ENCODE assay signal across 7 cellular contexts in the genomic region with DNA sequence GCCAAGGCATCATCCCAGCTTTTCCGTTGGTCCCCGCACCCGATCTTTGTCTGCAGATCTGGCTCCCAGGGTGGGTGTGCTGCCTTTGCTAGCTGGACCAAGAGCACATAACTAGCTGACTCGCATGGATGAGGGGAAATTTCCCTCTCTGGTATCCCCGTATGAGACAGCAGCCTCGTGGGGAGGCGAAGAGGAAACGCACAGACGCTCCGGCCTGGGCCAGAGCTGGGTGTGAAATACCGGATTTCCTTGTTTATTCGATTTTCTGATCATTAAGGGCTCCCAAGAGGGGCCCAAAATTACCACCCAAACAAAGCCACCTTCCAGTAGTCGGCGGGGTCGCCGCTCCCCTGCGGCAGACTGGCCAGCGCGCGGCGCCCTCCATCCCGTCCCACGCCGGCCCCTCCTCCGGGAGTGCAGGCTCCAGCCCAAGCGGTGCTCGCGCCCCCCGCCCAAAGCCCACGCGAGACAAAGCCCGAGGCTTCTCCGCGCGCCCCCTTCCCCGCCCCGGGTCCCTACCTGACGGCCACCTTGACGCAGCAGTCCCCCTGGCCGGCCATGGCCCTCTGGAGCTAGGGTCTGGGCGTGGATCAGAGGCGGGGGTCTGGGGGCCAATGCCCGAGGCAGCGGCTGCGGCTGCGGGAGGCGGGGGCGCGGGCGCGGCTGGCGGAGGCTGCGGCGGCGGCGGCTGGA.
A peak's percentile ranks its signal among the peaks of the same experiment; 100 is the strongest.
DNase-seq lines count a peak whose midpoint lies in the region; ATAC-seq and TF ChIP-seq lines count a peak whose summit lies in the region.

No MANE protein-coding gene starts in this region.

- H3K9ac ChIP-seq in NT2/D1 (ENCODE audit: insufficient read length, low read depth): peak overlapping the region; percentile 43

- no peaks in the 10 kb centered on the region for H3K36me3 ChIP-seq in NT2/D1 (ENCODE audit: insufficient read depth, insufficient read length, low read length)

- peak overlapping the region; percentile 41 for H3K4me3 ChIP-seq in NT2/D1 (ENCODE audit: insufficient read length, low read depth)
- H3K4me3 ChIP-seq in astrocyte of the cerebellum (ENCODE audit: low read depth, low read length): peak overlapping the region; percentile 46

- in situ Hi-C loops in astrocyte of the cerebellum (cut with HindIII; ENCODE audit: low sequenced_read_pairs): no loop called here

- H3K4me1 ChIP-seq in NT2/D1 (ENCODE audit: insufficient read depth, insufficient read length): peaks cover 46% of the 10 kb centered on the region

- no peaks in the 10 kb centered on the region for H3K9me3 ChIP-seq in NT2/D1 (ENCODE audit: insufficient read depth, low read length)

- peaks cover 15% of the 10 kb centered on the region for H3K27me3 ChIP-seq in NT2/D1 (ENCODE audit: insufficient read depth, insufficient read length)

- DNase-seq in NT2/D1 (ENCODE audit: low read depth, low spot score) (no peak), astrocyte of the cerebellum (ENCODE audit: low read depth) (no peak), left kidney (ENCODE audit: low read depth, low spot score) (peak; percentile 65)
- DNase-seq in stimulated activated naive CD4-positive, alpha-beta T cell treated with Interleukin-2 at 50 U/mL for 16 hours (lab: John Stamatoyannopoulos, UW): peak; percentile 42

- ATAC-seq in GM18868 (IDR thresholded peaks at IDR 0.05; ENCODE audit: unreplicated experiment): peak; percentile 1
- no peak for ATAC-seq in HG02885 (IDR thresholded peaks at IDR 0.05; ENCODE audit: poor library complexity, unreplicated experiment)
- no peak for ATAC-seq in GM19452 (IDR thresholded peaks at IDR 0.05; ENCODE audit: unreplicated experiment)

- TF ChIP-seq CTCF in astrocyte of the cerebellum (IDR thresholded peaks at IDR 0.05; ENCODE audit: low read depth, low read length, missing control alignments): no peak

Comparison
In these comparisons a context has a peak if more than half of its experiments do, and no peak if none do; other contexts are left out.
1. DNase-seq: peak in left kidney (single experiment) and stimulated activated naive CD4-positive, alpha-beta T cell treated with Interleukin-2 at 50 U/mL for 16 hours (single experiment); none in NT2/D1 (single experiment) and astrocyte of the cerebellum (single experiment).